ENCODE assay signal across 8 cellular contexts in genomic region chr16:66927012-66927436, GRCh38. TPM values are rescaled to one million over a fixed set of nuclear protein-coding genes. Genes with fewer than 3 reads are reported as not detected.
DNase-seq lines count a peak whose midpoint lies in the region; ATAC-seq and TF ChIP-seq lines count a peak whose summit lies in the region.

No MANE protein-coding gene starts in this region.

- TF ChIP-seq POLR2A in NB4 (IDR thresholded peaks at IDR 0.05; ENCODE audit: extremely low read depth, insufficient read length) = no peak

- no peak overlapping the region for H3K4me3 Mint-ChIP-seq in osteocyte (ENCODE audit: unreplicated experiment)
- no peak overlapping the region for H3K4me3 Mint-ChIP-seq in T-cell

- peak; percentile 94 for DNase-seq in ELR (ENCODE audit: low read depth)
- peak; percentile 63 for DNase-seq in NB4 (ENCODE audit: low read depth)
- DNase-seq in dermis blood vessel endothelial cell = peak; percentile 25
- DNase-seq in osteocyte (ENCODE audit: extremely low spot score, unreplicated experiment) = no peak
- DNase-seq in T-cell = no peak
- no peak for DNase-seq in activated effector memory CD4-positive, alpha-beta T cell treated with Interleukin-2 at 50 U/mL for 16 hours

- no peaks in the 10 kb centered on the region for H3K9me3 Mint-ChIP-seq in osteocyte (ENCODE audit: unreplicated experiment)
- H3K9me3 Mint-ChIP-seq in T-cell = no peaks in the 10 kb centered on the region

- peaks cover 4% of the 10 kb centered on the region for H3K27me3 Mint-ChIP-seq in osteocyte (ENCODE audit: unreplicated experiment)
- peaks cover 13 to 37% of the 10 kb centered on the region in 2 donors for H3K27me3 Mint-ChIP-seq in T-cell

- H3K4me1 Mint-ChIP-seq in osteocyte (ENCODE audit: unreplicated experiment) (peaks cover 37% of the 10 kb centered on the region), T-cell (peaks cover 9 to 16% (median 12%) of the 10 kb centered on the region in 3 donors)

- H3K27ac Mint-ChIP-seq in osteocyte (ENCODE audit: unreplicated experiment) (peak overlapping the region; percentile 71), T-cell (no peak overlapping the region)

- no peak for TF ChIP-seq CTCF in NB4 (IDR thresholded peaks at IDR 0.05; ENCODE audit: low read depth, low read length)
- TF ChIP-seq CTCF in osteocyte (IDR thresholded peaks at IDR 0.05) = no peak

- POLR2A ChIA-PET in T-cell (lab: Charles Lee) = no interaction called here

- CTCF ChIA-PET in T-cell (lab: Charles Lee) = no interaction called here

- H3K4me3 ChIP-seq in NB4 (ENCODE audit: low read depth, low read length) = no peak overlapping the region

- ATAC-seq in HG02981 (IDR thresholded peaks at IDR 0.05; ENCODE audit: unreplicated experiment) = no peak
- ATAC-seq in HG02571 (IDR thresholded peaks at IDR 0.05; ENCODE audit: unreplicated experiment) = no peak
- no peak for ATAC-seq in T-cell (replicated peaks in 1 of 4)

- peaks cover 2% of the 10 kb centered on the region for H3K36me3 Mint-ChIP-seq in osteocyte (ENCODE audit: unreplicated experiment)
- peaks cover 4% of the 10 kb centered on the region for H3K36me3 Mint-ChIP-seq in T-cell

RNA-seq across cellular contexts. Expression of gene RRAD, which starts 1.7 kb away (rescaled TPM):
- total RNA-seq in dermis blood vessel endothelial cell (0.84 and 1.9 TPM in 2 replicates), osteocyte (0.26 and 0.89 TPM in 2 replicates), T-cell (1 to 10 TPM in 1 of 5 donors, under 1 TPM in 3, not detected in 1; 0.28 to 1.1 (median 0.53) TPM)

RNA-seq across cellular contexts. Expression of gene CIAO2B, which starts 7.2 kb away (rescaled TPM):
- total RNA-seq in dermis blood vessel endothelial cell (117 and 188 TPM in 2 replicates), osteocyte (65.6 and 69.9 TPM in 2 replicates), T-cell (10 to 100 TPM; 55.3 to 66.8 (median 62.4) TPM)

RNA-seq across cellular contexts. Expression of gene CES2, which starts 8.3 kb away (rescaled TPM):
- 14.1 and 21.2 TPM in 2 replicates for total RNA-seq in dermis blood vessel endothelial cell
- total RNA-seq in osteocyte = 38.6 and 40.5 TPM in 2 replicates
- total RNA-seq in T-cell = 10 to 100 TPM; 35.3 to 56.5 (median 50.2) TPM

RNA-seq across cellular contexts. Expression of gene CDH16, which starts 8.3 kb away (rescaled TPM):
- total RNA-seq in dermis blood vessel endothelial cell (0.65 and 1.2 TPM in 2 replicates), osteocyte (not detected in 2 replicates), T-cell (not detected)

RNA-seq across cellular contexts. Expression of gene CES3, which starts 34.0 kb away (rescaled TPM):
- not detected in 2 replicates for total RNA-seq in dermis blood vessel endothelial cell
- 0.24 and 0.73 TPM in 2 replicates for total RNA-seq in osteocyte
- under 1 TPM; 0.10 to 0.88 (median 0.58) TPM for total RNA-seq in T-cell

Comparison
In these comparisons a context has a peak if more than half of its experiments do, and no peak if none do; other contexts are left out.
1. DNase-seq: peak in ELR (single experiment), NB4 (single experiment) and dermis blood vessel endothelial cell (single experiment); none in osteocyte (single experiment), T-cell (0 of 34) and activated effector memory CD4-positive, alpha-beta T cell treated with Interleukin-2 at 50 U/mL for 16 hours (single experiment).